Comparison of ENCODE assay signal across 10 cellular contexts in genomic region chr2:159035790-159036411, GRCh38.
A peak's percentile ranks its signal among the peaks of the same experiment; 100 is the strongest.
DNase-seq lines count a peak whose midpoint lies in the region; ATAC-seq, FAIRE-seq and TF ChIP-seq lines count a peak whose summit lies in the region.
"Had no signal": no experiment of that assay in that cellular context is flagged by ENCODE, and none has a peak within 500 bp of the region (broad histone marks: within the 10 kb centered on the region; RNA-seq: fewer than 3 reads in every experiment).

No MANE protein-coding gene starts in this region.

- intact Hi-C loops in Calu3 (cut with micrococcal nuclease; ENCODE audit: unreplicated experiment) (loop anchor here (1.0 kb wide), 1 partner anchor 82 kb away; no protein-coding TSS in a partner anchor), heart right ventricle (cut with DNase I) (loop anchor here in 3 of 10 donors (5.0 to 10.0 kb wide), 3 partner anchors 61 to 76 kb away; partner anchors contain the start of gene TANC1 (in 1 of the 3)), CD14-positive monocyte (cut with micrococcal nuclease) (no loop called here)

- ATAC-seq in heart right ventricle: peak in 7 of 8 donors; percentile 53 to 74 (median 69)
- no peak for ATAC-seq in HG03175 (IDR thresholded peaks at IDR 0.05; ENCODE audit: unreplicated experiment)

- peak; percentile 55 for DNase-seq in Calu3
- peak; percentile 54 for DNase-seq in HuH-7.5 (ENCODE audit: low spot score)
- peak; percentile 23 for DNase-seq in SK-N-SH
- DNase-seq in heart right ventricle: no peak
- peak; percentile 64 for DNase-seq in small intestine
- no peak for DNase-seq in SKM-1 treated with dmso at 0.1 percent for 144 hours (lab: John Stamatoyannopoulos, UW; ENCODE audit: unreplicated experiment)
- no peak for DNase-seq in CD14-positive monocyte (ENCODE audit: low spot score)

- H3K4me1 ChIP-seq in SK-N-SH (ENCODE audit: control insufficient read depth in 1 of 2, insufficient read depth in 2 of 2, low read depth in 1 of 2, low read length in 1 of 2): peaks cover 8 to 15% of the 10 kb centered on the region in 2 experiments; a peak in 3 of 4 replicates
- peaks cover 17 to 62% (median 45%) of the 10 kb centered on the region in 9 donors for H3K4me1 ChIP-seq in heart right ventricle
- peaks cover 0 to 8% of the 10 kb centered on the region in 2 donors for H3K4me1 ChIP-seq in small intestine (ENCODE audit: control insufficient read depth in 2 of 2, insufficient read depth in 1 of 2, low read depth in 1 of 2, low read length in 1 of 2)

- TF ChIP-seq EP300 in SK-N-SH (IDR thresholded peaks at IDR 0.05; ENCODE audit: borderline replicate concordance in 1 of 2, low read depth in 1 of 2, low read length in 1 of 2): no peak

- POLR2A ChIA-PET in SK-N-SH (lab: Yijun Ruan, JAX): interaction anchor here (0.6 kb wide), 1 partner anchor 83 kb away, joined by 3 read pairs; no protein-coding TSS in a partner anchor

- no peak overlapping the region for H3K9ac ChIP-seq in SK-N-SH

- H3K27ac Mint-ChIP-seq in Calu3 (ENCODE audit: unreplicated experiment) (no peak overlapping the region), CD14-positive monocyte (no peak overlapping the region)

- WGBS in SK-N-SH (ENCODE audit: low lambda C conversion rate): 98% methylated on average over 9 of the region's 10 CpGs
- 73 to 77% methylated on average over 10 of the region's 10 CpGs for WGBS in heart right ventricle, 2 donors
- 65 to 77% (median 71%) methylated on average over 10 of the region's 10 CpGs for WGBS in small intestine, 3 donors

- H3K4me3 Mint-ChIP-seq in Calu3 (ENCODE audit: low read depth, unreplicated experiment) (no peak overlapping the region), CD14-positive monocyte (no peak overlapping the region)

- peaks cover 92% of the 10 kb centered on the region for H3K79me2 ChIP-seq in SK-N-SH (ENCODE audit: insufficient read depth)

- H3F3A ChIP-seq in SK-N-SH (replicated peaks; ENCODE audit: insufficient read depth): peaks cover 8% of the 10 kb centered on the region

- H3K4me1 Mint-ChIP-seq in Calu3 (ENCODE audit: low read depth, unreplicated experiment) (peaks cover 32% of the 10 kb centered on the region), CD14-positive monocyte (no peaks in the 10 kb centered on the region)

- TF ChIP-seq RAD21 in SK-N-SH (IDR thresholded peaks at IDR 0.05; ENCODE audit: low read length): peak; percentile 70

- H3K9me3 Mint-ChIP-seq in Calu3 (ENCODE audit: low read depth, unreplicated experiment) (peaks cover 5% of the 10 kb centered on the region), CD14-positive monocyte (peaks cover 3 to 15% (median 10%) of the 10 kb centered on the region in 7 donors)

- CTCF ChIA-PET in Calu3 (lab: Charles Lee) (interaction anchor here (0.8 to 1.9 kb wide), 7 partner anchors 9 to 119 kb away, joined by 3 to 38 read pairs (median 4); no protein-coding TSS in a partner anchor), SK-N-SH (lab: Yijun Ruan, JAX) (interaction anchor here (0.6 to 3.2 kb wide), 12 partner anchors 9 to 142 kb away, joined by 3 to 33 read pairs (median 3); no protein-coding TSS in a partner anchor)

- no TSS peak for BruUV-seq in Calu3 (replicated peaks; lab: Mats Ljungman, UMichigan)

- TF ChIP-seq CTCF in Calu3 (IDR thresholded peaks at IDR 0.05; ENCODE audit: unreplicated experiment) (no peak), SK-N-SH (IDR thresholded peaks at IDR 0.05) (peak; percentile 36; the same call in 1 of the 2 replicates), heart right ventricle (IDR thresholded peaks at IDR 0.05) (peak in 7 of 9 donors; percentile 15 to 53 (median 43)), CD14-positive monocyte (IDR thresholded peaks at IDR 0.05) (no peak)

- no peak overlapping the region for H2AFZ ChIP-seq in SK-N-SH (ENCODE audit: low read depth)

- H3K36me3 ChIP-seq in SK-N-SH (replicated peaks in 1 of 2; ENCODE audit: control insufficient read depth in 1 of 2, insufficient read depth in 2 of 2, low read length in 1 of 2): no peaks in the 10 kb centered on the region
- no peaks in the 10 kb centered on the region for H3K36me3 ChIP-seq in heart right ventricle
- H3K36me3 ChIP-seq in small intestine (ENCODE audit: control insufficient read depth in 2 of 2, insufficient read depth in 2 of 2, low read length in 2 of 2): no peaks in the 10 kb centered on the region

- H3K4me2 ChIP-seq in SK-N-SH: no peak overlapping the region

- H3K36me3 Mint-ChIP-seq in Calu3 (ENCODE audit: insufficient read depth, unreplicated experiment) (peaks cover 10% of the 10 kb centered on the region), CD14-positive monocyte (no peaks in the 10 kb centered on the region)

- H3K27me3 ChIP-seq in SK-N-SH (ENCODE audit: insufficient read depth) (no peaks in the 10 kb centered on the region), heart right ventricle (no peaks in the 10 kb centered on the region), small intestine (ENCODE audit: control insufficient read depth in 2 of 2, insufficient read depth in 2 of 2, low read length in 2 of 2) (no peaks in the 10 kb centered on the region)

- FAIRE-seq in small intestine (lab: Jason Lieb, UNC): no peak
- FAIRE-seq: endometrium had no signal

- no peak overlapping the region; a peak in 1 of 4 replicates for H3K27ac ChIP-seq in SK-N-SH (ENCODE audit: low read depth in 2 of 2, low read length in 1 of 2)
- peak overlapping the region in 7 of 10 donors; percentile 6 to 50 (median 38) for H3K27ac ChIP-seq in heart right ventricle
- no peak overlapping the region for H3K27ac ChIP-seq in small intestine (ENCODE audit: low read depth in 1 of 2, low read length in 1 of 2)
- H3K27ac ChIP-seq: HL-60 had no signal

- no peaks in the 10 kb centered on the region for H3K9me2 ChIP-seq in SK-N-SH

- peaks cover 10% of the 10 kb centered on the region; the same call in 1 of the 2 replicates for H4K20me1 ChIP-seq in SK-N-SH (ENCODE audit: insufficient read depth)

- H3K27me3 Mint-ChIP-seq in Calu3 (ENCODE audit: unreplicated experiment) (no peaks in the 10 kb centered on the region), CD14-positive monocyte (ENCODE audit: low read depth in 3 of 3) (peaks cover 0 to 4% (median 4%) of the 10 kb centered on the region in 3 donors)

- H3K9me3 ChIP-seq in SK-N-SH (no peaks in the 10 kb centered on the region), heart right ventricle (peaks cover 0 to 11% (median 0%) of the 10 kb centered on the region in 11 donors), small intestine (ENCODE audit: control insufficient read depth, low read depth) (no peaks in the 10 kb centered on the region)

- H3K4me3 ChIP-seq in SK-N-SH (ENCODE audit: low read depth in 2 of 2, low read length in 1 of 2) (no peak overlapping the region), heart right ventricle (no peak overlapping the region), small intestine (ENCODE audit: low read depth in 1 of 2, low read length in 2 of 2) (no peak overlapping the region)

TF ChIP-seq in SK-N-SH, 30 proteins besides CTCF, POLR2A, EP300 and RAD21:
- TF ChIP-seq GABPA (IDR thresholded peaks at IDR 0.05; ENCODE audit: low read depth): no peak
- TF ChIP-seq ZBTB33 (IDR thresholded peaks at IDR 0.05; ENCODE audit: borderline replicate concordance, low read depth): no peak
- peak; percentile 51; the same call in 1 of the 2 replicates for TF ChIP-seq SMC3 (IDR thresholded peaks at IDR 0.05; ENCODE audit: low read depth, low read length)

Comparison
In these comparisons a context has a peak if more than half of its experiments do, and no peak if none do; other contexts are left out.
1. DNase-seq: peak in Calu3 (single experiment), HuH-7.5 (single experiment), SK-N-SH (single experiment) and small intestine (single experiment); none in heart right ventricle (0 of 2), SKM-1 treated with dmso at 0.1 percent for 144 hours (single experiment) and CD14-positive monocyte (single experiment).
2. CTCF ChIP-seq: peak in SK-N-SH (single experiment) and heart right ventricle (7 of 9); none in Calu3 (single experiment) and CD14-positive monocyte (single experiment).
3. H3K27ac ChIP-seq: peak in heart right ventricle (7 of 10); none in SK-N-SH (0 of 2) and small intestine (0 of 2).